21 cellular contexts compared by ENCODE assay signal in the genomic region with DNA sequence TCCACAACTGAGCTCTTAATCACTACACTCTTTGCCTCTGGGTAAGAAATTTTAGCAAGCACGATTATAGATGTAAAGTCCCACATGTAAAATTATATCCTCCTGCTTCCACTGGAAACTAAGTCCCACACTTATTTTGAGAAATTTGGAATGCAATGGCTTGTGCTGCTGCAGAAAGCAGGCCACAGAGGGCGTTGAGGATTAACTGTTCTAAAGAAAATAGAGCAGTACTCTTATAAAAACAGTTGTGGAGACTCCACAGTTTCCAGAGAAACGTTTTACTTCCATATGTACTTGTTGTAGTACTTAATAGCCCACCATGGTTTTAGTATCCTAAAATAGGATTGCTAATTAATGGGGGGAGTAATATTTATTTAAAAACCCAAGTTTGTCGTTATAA. TPM values are rescaled to one million over a fixed set of nuclear protein-coding genes. Genes with fewer than 3 reads are reported as not detected.
DNase-seq lines count a peak whose midpoint lies in the region; ATAC-seq and TF ChIP-seq lines count a peak whose summit lies in the region.
"Had no signal": no experiment of that assay in that cellular context is flagged by ENCODE, and none has a peak within 500 bp of the region (broad histone marks: within the 10 kb centered on the region; RNA-seq: fewer than 3 reads in every experiment).

No MANE protein-coding gene starts in this region.

- peak overlapping the region; percentile 43 for H3K4me3 Mint-ChIP-seq in activated CD8-positive, alpha-beta T cell treated with anti-CD3 and anti-CD28 coated beads, Interleukin-2, amount 10 ng/mL, durations not matched to agents 7 days and 5 days
- H3K4me3 Mint-ChIP-seq in activated CD8-positive, alpha-beta T cell treated with anti-CD3 and anti-CD28 coated beads for 36 hours: no peak overlapping the region
- H3K4me3 Mint-ChIP-seq in activated T-helper 1 cell treated with anti-CD3 and anti-CD28 coated beads, Interleukin-12 subunit alpha, Interleukin-12 subunit beta, Interleukin-2, Interleukin-4 antibody, amounts not matched to agents 30 ng/mL and 10 ng/mL and 1 ng/mL, durations not matched to agents 14 hours and 24 hours and 36 hours: peak overlapping the region; percentile 32
- H3K4me3 Mint-ChIP-seq: H9 had no signal

- H3K27ac ChIP-seq in temporal lobe (ENCODE audit: low read depth, low read length): peak overlapping the region; percentile 13
- H3K27ac ChIP-seq: adrenal gland, colonic mucosa, heart right ventricle, right lobe of liver, WERI-Rb-1 had no signal

- TF ChIP-seq CTCF in activated CD8-positive, alpha-beta T cell treated with anti-CD3 and anti-CD28 coated beads for 36 hours (IDR thresholded peaks at IDR 0.05): no peak

- peaks cover 26% of the 10 kb centered on the region for H3K36me3 Mint-ChIP-seq in activated CD8-positive, alpha-beta T cell treated with anti-CD3 and anti-CD28 coated beads, Interleukin-2, amount 10 ng/mL, durations not matched to agents 7 days and 5 days (ENCODE audit: low read depth)
- peaks cover 22% of the 10 kb centered on the region for H3K36me3 Mint-ChIP-seq in activated CD8-positive, alpha-beta T cell treated with anti-CD3 and anti-CD28 coated beads for 36 hours (ENCODE audit: low read depth)
- peaks cover 18% of the 10 kb centered on the region for H3K36me3 Mint-ChIP-seq in activated T-helper 1 cell treated with anti-CD3 and anti-CD28 coated beads, Interleukin-12 subunit alpha, Interleukin-12 subunit beta, Interleukin-2, Interleukin-4 antibody, amounts not matched to agents 30 ng/mL and 10 ng/mL and 1 ng/mL, durations not matched to agents 14 hours and 24 hours and 36 hours (ENCODE audit: low read depth)

- DNase-seq in activated CD8-positive, alpha-beta T cell treated with anti-CD3 and anti-CD28 coated beads, Interleukin-2, amount 10 ng/mL, durations not matched to agents 7 days and 5 days: no peak
- no peak for DNase-seq in activated CD8-positive, alpha-beta T cell treated with anti-CD3 and anti-CD28 coated beads for 36 hours
- DNase-seq in activated T-helper 1 cell treated with anti-CD3 and anti-CD28 coated beads, Interleukin-12 subunit alpha, Interleukin-12 subunit beta, Interleukin-2, Interleukin-4 antibody, amounts not matched to agents 30 ng/mL and 10 ng/mL and 1 ng/mL, durations not matched to agents 14 hours and 24 hours and 36 hours (ENCODE audit: low spot score): no peak
- DNase-seq in medulla oblongata (ENCODE audit: extremely low spot score) (peak; percentile 39), GM19238 (ENCODE audit: insufficient read length, low spot score) (no peak)
- no peak for DNase-seq in stimulated activated naive CD4-positive, alpha-beta T cell (lab: John Stamatoyannopoulos, UW)
- DNase-seq: activated CD8-positive, alpha-beta memory T cell treated with anti-CD3 and anti-CD28 coated beads, Interleukin-2, amount 50 U/mL, for 4 hours; adrenal gland; colonic mucosa; H9; heart right ventricle; left cardiac atrium; NCI-H2227 treated with DMSO at 0.1 percent for 48 hours; PC-3; right lobe of liver; WERI-Rb-1 had no signal

- peaks cover 36% of the 10 kb centered on the region for H3K4me1 Mint-ChIP-seq in activated CD8-positive, alpha-beta T cell treated with anti-CD3 and anti-CD28 coated beads, Interleukin-2, amount 10 ng/mL, durations not matched to agents 7 days and 5 days (ENCODE audit: low read depth)
- H3K4me1 Mint-ChIP-seq in activated CD8-positive, alpha-beta T cell treated with anti-CD3 and anti-CD28 coated beads for 36 hours (ENCODE audit: low read depth): peaks cover 30% of the 10 kb centered on the region
- H3K4me1 Mint-ChIP-seq in activated T-helper 1 cell treated with anti-CD3 and anti-CD28 coated beads, Interleukin-12 subunit alpha, Interleukin-12 subunit beta, Interleukin-2, Interleukin-4 antibody, amounts not matched to agents 30 ng/mL and 10 ng/mL and 1 ng/mL, durations not matched to agents 14 hours and 24 hours and 36 hours (ENCODE audit: low read depth): peaks cover 50% of the 10 kb centered on the region

- CTCF ChIA-PET in activated CD8-positive, alpha-beta T cell treated with anti-CD3 and anti-CD28 coated beads, Interleukin-2, amount 10 ng/mL, durations not matched to agents 7 days and 5 days (lab: Charles Lee): interaction anchor here (0.6 to 2.4 kb wide), 7 partner anchors 10 to 830 kb away, joined by 3 to 9 read pairs (median 3); a partner anchor contains a TSS
- CTCF ChIA-PET in activated CD8-positive, alpha-beta T cell treated with anti-CD3 and anti-CD28 coated beads for 36 hours (lab: Charles Lee): interaction anchor here (0.9 to 1.1 kb wide), 3 partner anchors 12 to 364 kb away, joined by 3 read pairs; a partner anchor contains a TSS

- intact Hi-C loops in activated CD8-positive, alpha-beta T cell treated with anti-CD3 and anti-CD28 coated beads for 36 hours (cut with micrococcal nuclease): loop anchor here (5.0 kb wide), 2 partner anchors 35 to 155 kb away; a partner anchor contains a TSS
- intact Hi-C loops in activated T-helper 1 cell treated with anti-CD3 and anti-CD28 coated beads, Interleukin-12 subunit alpha, Interleukin-12 subunit beta, Interleukin-2, Interleukin-4 antibody, amounts not matched to agents 30 ng/mL and 10 ng/mL and 1 ng/mL, durations not matched to agents 14 hours and 24 hours and 36 hours (cut with micrococcal nuclease): no loop called here

- no peaks in the 10 kb centered on the region for H3K27me3 Mint-ChIP-seq in activated CD8-positive, alpha-beta T cell treated with anti-CD3 and anti-CD28 coated beads, Interleukin-2, amount 10 ng/mL, durations not matched to agents 7 days and 5 days (ENCODE audit: low read depth)
- H3K27me3 Mint-ChIP-seq in activated CD8-positive, alpha-beta T cell treated with anti-CD3 and anti-CD28 coated beads for 36 hours: no peaks in the 10 kb centered on the region
- H3K27me3 Mint-ChIP-seq in activated T-helper 1 cell treated with anti-CD3 and anti-CD28 coated beads, Interleukin-12 subunit alpha, Interleukin-12 subunit beta, Interleukin-2, Interleukin-4 antibody, amounts not matched to agents 30 ng/mL and 10 ng/mL and 1 ng/mL, durations not matched to agents 14 hours and 24 hours and 36 hours (ENCODE audit: insufficient read depth): no peaks in the 10 kb centered on the region

- H3K9me3 Mint-ChIP-seq in activated CD8-positive, alpha-beta T cell treated with anti-CD3 and anti-CD28 coated beads, Interleukin-2, amount 10 ng/mL, durations not matched to agents 7 days and 5 days (ENCODE audit: insufficient read depth): no peaks in the 10 kb centered on the region
- no peaks in the 10 kb centered on the region for H3K9me3 Mint-ChIP-seq in activated CD8-positive, alpha-beta T cell treated with anti-CD3 and anti-CD28 coated beads for 36 hours
- H3K9me3 Mint-ChIP-seq in activated T-helper 1 cell treated with anti-CD3 and anti-CD28 coated beads, Interleukin-12 subunit alpha, Interleukin-12 subunit beta, Interleukin-2, Interleukin-4 antibody, amounts not matched to agents 30 ng/mL and 10 ng/mL and 1 ng/mL, durations not matched to agents 14 hours and 24 hours and 36 hours: no peaks in the 10 kb centered on the region
- H3K9me3 Mint-ChIP-seq: H9; stimulated activated effector memory CD8-positive, alpha-beta T cell treated with anti-CD3 and anti-CD28 coated beads, Interleukin-12 subunit alpha, Interleukin-12 subunit beta, amount 100 ng/mL, for 72 hours had no signal

- POLR2A ChIA-PET in activated CD8-positive, alpha-beta T cell treated with anti-CD3 and anti-CD28 coated beads, Interleukin-2, amount 10 ng/mL, durations not matched to agents 7 days and 5 days (lab: Charles Lee): interaction anchor here (2.1 to 3.1 kb wide), 2 partner anchors 21 to 153 kb away, joined by 5 to 27 read pairs; a partner anchor contains a TSS
- POLR2A ChIA-PET in activated CD8-positive, alpha-beta T cell treated with anti-CD3 and anti-CD28 coated beads for 36 hours (lab: Charles Lee): interaction anchor here (1.5 kb wide), 1 partner anchor 11 kb away, joined by 3 read pairs; no protein-coding TSS in a partner anchor

- ATAC-seq in activated CD8-positive, alpha-beta T cell treated with anti-CD3 and anti-CD28 coated beads, Interleukin-2, amount 10 ng/mL, durations not matched to agents 7 days and 5 days: no peak
- no peak for ATAC-seq in activated CD8-positive, alpha-beta T cell treated with anti-CD3 and anti-CD28 coated beads for 36 hours
- ATAC-seq in HG03378 (IDR thresholded peaks at IDR 0.05; ENCODE audit: unreplicated experiment): no peak
- ATAC-seq: heart right ventricle; left cardiac atrium; PC-3; right lobe of liver; stimulated activated effector memory CD8-positive, alpha-beta T cell treated with anti-CD3 and anti-CD28 coated beads, Interleukin-12 subunit alpha, Interleukin-12 subunit beta, amount 100 ng/mL, for 72 hours had no signal

- H3K27ac Mint-ChIP-seq in activated CD8-positive, alpha-beta T cell treated with anti-CD3 and anti-CD28 coated beads, Interleukin-2, amount 10 ng/mL, durations not matched to agents 7 days and 5 days: no peak overlapping the region
- H3K27ac Mint-ChIP-seq in activated CD8-positive, alpha-beta T cell treated with anti-CD3 and anti-CD28 coated beads for 36 hours: no peak overlapping the region
- no peak overlapping the region for H3K27ac Mint-ChIP-seq in activated T-helper 1 cell treated with anti-CD3 and anti-CD28 coated beads, Interleukin-12 subunit alpha, Interleukin-12 subunit beta, Interleukin-2, Interleukin-4 antibody, amounts not matched to agents 30 ng/mL and 10 ng/mL and 1 ng/mL, durations not matched to agents 14 hours and 24 hours and 36 hours
- H3K27ac Mint-ChIP-seq: H9; stimulated activated effector memory CD8-positive, alpha-beta T cell treated with anti-CD3 and anti-CD28 coated beads, Interleukin-12 subunit alpha, Interleukin-12 subunit beta, amount 100 ng/mL, for 72 hours had no signal

RNA-seq across cellular contexts. Expression of a gene that starts 1.7 kb away (rescaled TPM):
- total RNA-seq in activated CD8-positive, alpha-beta T cell treated with anti-CD3 and anti-CD28 coated beads, Interleukin-2, amount 10 ng/mL, durations not matched to agents 7 days and 5 days: 10 to 100 TPM; 33.2 to 33.7 TPM
- 10 to 100 TPM; 29.1 to 32.0 TPM for total RNA-seq in activated CD8-positive, alpha-beta T cell treated with anti-CD3 and anti-CD28 coated beads for 36 hours
- total RNA-seq in activated T-helper 1 cell treated with anti-CD3 and anti-CD28 coated beads, Interleukin-12 subunit alpha, Interleukin-12 subunit beta, Interleukin-2, Interleukin-4 antibody, amounts not matched to agents 30 ng/mL and 10 ng/mL and 1 ng/mL, durations not matched to agents 14 hours and 24 hours and 36 hours: 27.7 and 29.2 TPM in 2 replicates
- total RNA-seq in temporal lobe: 24.1 TPM

RNA-seq across cellular contexts. Expression of a gene that starts 11.6 kb away (rescaled TPM):
- 10 to 100 TPM; 22.3 to 23.1 TPM for total RNA-seq in activated CD8-positive, alpha-beta T cell treated with anti-CD3 and anti-CD28 coated beads, Interleukin-2, amount 10 ng/mL, durations not matched to agents 7 days and 5 days
- total RNA-seq in activated CD8-positive, alpha-beta T cell treated with anti-CD3 and anti-CD28 coated beads for 36 hours: 1 to 10 TPM; 3.0 TPM
- total RNA-seq in activated T-helper 1 cell treated with anti-CD3 and anti-CD28 coated beads, Interleukin-12 subunit alpha, Interleukin-12 subunit beta, Interleukin-2, Interleukin-4 antibody, amounts not matched to agents 30 ng/mL and 10 ng/mL and 1 ng/mL, durations not matched to agents 14 hours and 24 hours and 36 hours: 19.2 and 19.7 TPM in 2 replicates
- not detected for total RNA-seq in temporal lobe
- total RNA-seq: A673, adrenal gland, H9, myocyte, PC-3, right lobe of liver had no signal
